ENCODE assay signal across 8 cellular contexts in genomic region chr2:37324536-37324785, GRCh38. TPM values are rescaled to one million over a fixed set of nuclear protein-coding genes. Genes with fewer than 3 reads are reported as not detected.
DNase-seq lines count a peak whose midpoint lies in the region; ATAC-seq and TF ChIP-seq lines count a peak whose summit lies in the region.

No MANE protein-coding gene starts in this region.

- H3K36me3 ChIP-seq in SK-N-SH (replicated peaks in 1 of 2; ENCODE audit: control insufficient read depth in 1 of 2, insufficient read depth in 2 of 2, low read length in 1 of 2), result peaks cover 8 to 10% of the 10 kb centered on the region in 2 experiments
- peaks cover 3% of the 10 kb centered on the region; the same call in 1 of the 2 replicates for H3K36me3 ChIP-seq in Panc1 (ENCODE audit: control insufficient read depth, insufficient read depth, low read length)
- H3K36me3 ChIP-seq in ectodermal cell (ENCODE audit: control insufficient read depth, insufficient read depth, low read length), result no peaks in the 10 kb centered on the region
- no peaks in the 10 kb centered on the region for H3K36me3 ChIP-seq in mucosa of stomach (ENCODE audit: control insufficient read depth, insufficient read depth, low read length)
- no peaks in the 10 kb centered on the region for H3K36me3 ChIP-seq in uterus

- H4K20me1 ChIP-seq in SK-N-SH (ENCODE audit: insufficient read depth), result peaks cover 34% of the 10 kb centered on the region

- TF ChIP-seq CTCF in SK-N-SH (IDR thresholded peaks at IDR 0.05) (no peak), Panc1 (IDR thresholded peaks at IDR 0.05) (no peak), uterus (IDR thresholded peaks at IDR 0.05) (peak in 1 of 4 experiments; percentile 21)

- peak in 1 of 2 donors; percentile 73 for TF ChIP-seq POLR2A in uterus (IDR thresholded peaks at IDR 0.05)

- peaks cover 48% of the 10 kb centered on the region for H3K79me2 ChIP-seq in SK-N-SH (ENCODE audit: insufficient read depth)

- H3K9me3 ChIP-seq in SK-N-SH, result no peaks in the 10 kb centered on the region
- H3K9me3 ChIP-seq in Panc1 (ENCODE audit: control insufficient read depth, insufficient read depth, low read depth, low read length), result no peaks in the 10 kb centered on the region
- no peaks in the 10 kb centered on the region for H3K9me3 ChIP-seq in ectodermal cell (ENCODE audit: control insufficient read depth, low read length)
- no peaks in the 10 kb centered on the region for H3K9me3 ChIP-seq in mucosa of stomach (ENCODE audit: control insufficient read depth, low read length)
- H3K9me3 ChIP-seq in uterus, result no peaks in the 10 kb centered on the region

- DNase-seq in SK-N-SH, result no peak
- no peak for DNase-seq in Panc1 (ENCODE audit: low read depth, low spot score)
- DNase-seq in uterus, result peak; percentile 86
- no peak for DNase-seq in NCI-H774 (lab: John Stamatoyannopoulos, UW)

- H3F3A ChIP-seq in SK-N-SH (replicated peaks; ENCODE audit: insufficient read depth), result peaks cover 23% of the 10 kb centered on the region

- H3K27ac ChIP-seq in SK-N-SH (ENCODE audit: low read depth in 2 of 2, low read length in 1 of 2), result peak overlapping the region; percentile 74 to 93; a peak in 3 of 4 replicates
- no peak overlapping the region for H3K27ac ChIP-seq in Panc1 (ENCODE audit: low read length)
- H3K27ac ChIP-seq in ectodermal cell (ENCODE audit: insufficient read depth, low read depth, low read length, poor library complexity, severe bottlenecking), result peak overlapping the region; percentile 80
- H3K27ac ChIP-seq in uterus, result peak overlapping the region; percentile 91 to 97

- H3K27me3 ChIP-seq in SK-N-SH (ENCODE audit: insufficient read depth) (no peaks in the 10 kb centered on the region), Panc1 (ENCODE audit: control insufficient read depth, insufficient read depth, low read length) (peaks cover 7% of the 10 kb centered on the region), ectodermal cell (ENCODE audit: control insufficient read depth, insufficient read depth, low read length, poor library complexity, severe bottlenecking) (peaks cover 27% of the 10 kb centered on the region), mucosa of stomach (ENCODE audit: control insufficient read depth, insufficient read depth, low read length) (no peaks in the 10 kb centered on the region), uterus (no peaks in the 10 kb centered on the region)

- H3K4me1 ChIP-seq in SK-N-SH (ENCODE audit: control insufficient read depth in 1 of 2, insufficient read depth in 2 of 2, low read depth in 1 of 2, low read length in 1 of 2) (peaks cover 21 to 51% of the 10 kb centered on the region in 2 experiments; a peak in 3 of 4 replicates), Panc1 (ENCODE audit: control insufficient read depth, insufficient read depth, low read length) (peaks cover 20% of the 10 kb centered on the region), ectodermal cell (ENCODE audit: control insufficient read depth, insufficient read depth, low read length) (peaks cover 22% of the 10 kb centered on the region), mucosa of stomach (ENCODE audit: control insufficient read depth, insufficient read depth, low read length) (peaks cover 5% of the 10 kb centered on the region), uterus (peaks cover 0 to 6% of the 10 kb centered on the region in 2 donors)

- in situ Hi-C loops in Panc1 (cut with HindIII; ENCODE audit: low pct_unique_long_range_greater_than_20kb, low sequenced_read_pairs), result no loop called here

- H3K9me2 ChIP-seq in SK-N-SH, result no peaks in the 10 kb centered on the region

- no peak for TF ChIP-seq EP300 in SK-N-SH (IDR thresholded peaks at IDR 0.05; ENCODE audit: borderline replicate concordance in 1 of 2, low read depth in 1 of 2, low read length in 1 of 2)

- 1% methylated on average over 13 of the region's 33 CpGs for WGBS in SK-N-SH (ENCODE audit: low lambda C conversion rate)
- 0% methylated on average over 32 of the region's 33 CpGs for WGBS in ectodermal cell, 2 experiments

- no peak for TF ChIP-seq RAD21 in SK-N-SH (IDR thresholded peaks at IDR 0.05; ENCODE audit: low read length)

- BruUV-seq in Panc1 (replicated peaks; lab: Mats Ljungman, UMichigan), result no TSS peak

- CTCF ChIA-PET in SK-N-SH (lab: Yijun Ruan, JAX), result interaction anchor here (1.4 to 4.5 kb wide), 2 partner anchors 65 to 72 kb away, joined by 3 to 25 read pairs; no protein-coding TSS in a partner anchor
- CTCF ChIA-PET in Panc1 (lab: Charles Lee), result interaction anchor here (0.6 kb wide), 1 partner anchor 16 kb away, joined by 4 read pairs; no protein-coding TSS in a partner anchor

- H3K9ac ChIP-seq in SK-N-SH (peak overlapping the region; percentile 78), mucosa of stomach (ENCODE audit: low read length) (peak overlapping the region; percentile 80)

- intact Hi-C loops in Panc1 (cut with micrococcal nuclease; ENCODE audit: unreplicated experiment) (no loop called here), uterus (cut with DNase I; ENCODE audit: low total_unique reads) (no loop called here)

- no peak overlapping the region for H2AFZ ChIP-seq in SK-N-SH (ENCODE audit: low read depth)

- H3K4me3 ChIP-seq in SK-N-SH (ENCODE audit: low read depth in 2 of 2, low read length in 1 of 2) (peak overlapping the region; percentile 92 to 96; a peak in 3 of 4 replicates), Panc1 (ENCODE audit: low read depth in 2 of 2, low read length in 2 of 2) (peak overlapping the region; percentile 83 to 95), ectodermal cell (ENCODE audit: insufficient read depth, low read depth, low read length) (peak overlapping the region; percentile 54), mucosa of stomach (ENCODE audit: low read length) (no peak overlapping the region), uterus (peak overlapping the region; percentile 70 to 78)

- ATAC-seq in SK-N-SH treated with all-trans-retinoic acid at 6 μM for 48 hours, result no peak
- ATAC-seq in Panc1, result no peak
- ATAC-seq in HG02970 (IDR thresholded peaks at IDR 0.05; ENCODE audit: low FRiP score, unreplicated experiment), result no peak

- H3K4me2 ChIP-seq in SK-N-SH, result no peak overlapping the region; the same call in 1 of the 2 replicates

- POLR2A ChIA-PET in SK-N-SH (lab: Yijun Ruan, JAX) (interaction anchor here (1.6 kb wide), 1 partner anchor 168 kb away, joined by 4 read pairs; the partner anchor contains the start of gene EIF2AK2), Panc1 (lab: Charles Lee) (no interaction called here)

TF ChIP-seq in SK-N-SH, 30 proteins besides CTCF, POLR2A, EP300 and RAD21:
- TF ChIP-seq SIN3A (IDR thresholded peaks at IDR 0.05; ENCODE audit: borderline replicate concordance, low read depth, low read length), result 0 out of 2 replicates have a peak, but pooled peaks have one; percentile 28
- peak; percentile 66 for TF ChIP-seq POLR2AphosphoS5 (IDR thresholded peaks at IDR 0.05; ENCODE audit: low read depth, low read length)
- TF ChIP-seq MAX (IDR thresholded peaks at IDR 0.05; ENCODE audit: low read depth), result peak; percentile 72; the same call in 1 of the 2 replicates
- TF ChIP-seq JUND (IDR thresholded peaks at IDR 0.05), result no peak

TF ChIP-seq in SK-N-SH treated with all-trans-retinoic acid at 6 μM for 48 hours, 23 proteins besides CTCF, POLR2A, EP300 and RAD21:
- TF ChIP-seq ZFP30 (CRISPR knock-in tag; IDR thresholded peaks at IDR 0.05) (no peak), ZNF565 (CRISPR knock-in tag; conservative IDR thresholded peaks at IDR 0.05; ENCODE audit: low read depth) (no peak)

RNA-seq across cellular contexts. Expression of gene PRKD3, which starts 0.2 kb away (rescaled TPM):
- polyA plus RNA-seq in SK-N-SH (2012; rRNA removed), result 15.9 and 17.5 TPM in 2 replicates
- polyA plus RNA-seq in SK-N-SH (2012; cell fraction: cytosol; rRNA removed), result 20.5 and 20.9 TPM in 2 replicates
- polyA plus RNA-seq in SK-N-SH (2012; cell fraction: nucleus; rRNA removed), result 14.8 and 25.9 TPM in 2 replicates
- 21.8 TPM for total RNA-seq in Panc1 (2021; ENCODE audit: unreplicated experiment)
- 15.3 TPM for polyA plus RNA-seq in Panc1 (2012; ENCODE audit: insufficient read length)
- polyA plus RNA-seq in ectodermal cell (2013, experiment 1 of 4), result 39.4 TPM
- polyA plus RNA-seq in ectodermal cell (2013, experiment 2 of 4), result 43.0 TPM
- polyA plus RNA-seq in ectodermal cell (2013, experiment 3 of 4), result 32.5 TPM
- polyA plus RNA-seq in ectodermal cell (2013, experiment 4 of 4), result 39.9 TPM
- total RNA-seq in uterus, result 100 to 1,000 TPM in 1 of 4 donors, 10 to 100 TPM in 3; 53.8 to 128 (median 57.7) TPM

RNA-seq across cellular contexts. Expression of gene QPCT, which starts 20.0 kb away (rescaled TPM):
- 0.06 and 0.12 TPM in 2 replicates for polyA plus RNA-seq in SK-N-SH (2012; rRNA removed)
- polyA plus RNA-seq in SK-N-SH (2012; cell fraction: cytosol; rRNA removed), result 0.21 and 0.22 TPM in 2 replicates
- 0.09 and 0.36 TPM in 2 replicates for polyA plus RNA-seq in SK-N-SH (2012; cell fraction: nucleus; rRNA removed)
- total RNA-seq in Panc1 (2021; ENCODE audit: unreplicated experiment) (2.3 TPM), uterus (10 to 100 TPM in 2 of 4 donors, 1 to 10 TPM in 2; 4.4 to 46.9 (median 8.7) TPM)
- 2.2 TPM for polyA plus RNA-seq in Panc1 (2012; ENCODE audit: insufficient read length)
- polyA plus RNA-seq in ectodermal cell (2013, experiment 1 of 4), result 0.52 TPM
- polyA plus RNA-seq in ectodermal cell (2013, experiment 2 of 4), result 0.75 TPM
- polyA plus RNA-seq in ectodermal cell (2013, experiment 3 of 4), result 0.53 TPM
- polyA plus RNA-seq in ectodermal cell (2013, experiment 4 of 4), result 1.0 TPM

Comparison
In these comparisons a context has a peak if more than half of its experiments do, and no peak if none do; other contexts are left out.
1. DNase-seq: peak in uterus (2 of 2); none in SK-N-SH (single experiment), Panc1 (single experiment) and NCI-H774 (single experiment).